Comparison of ENCODE assay signal across 1 cellular context in the genomic region with DNA sequence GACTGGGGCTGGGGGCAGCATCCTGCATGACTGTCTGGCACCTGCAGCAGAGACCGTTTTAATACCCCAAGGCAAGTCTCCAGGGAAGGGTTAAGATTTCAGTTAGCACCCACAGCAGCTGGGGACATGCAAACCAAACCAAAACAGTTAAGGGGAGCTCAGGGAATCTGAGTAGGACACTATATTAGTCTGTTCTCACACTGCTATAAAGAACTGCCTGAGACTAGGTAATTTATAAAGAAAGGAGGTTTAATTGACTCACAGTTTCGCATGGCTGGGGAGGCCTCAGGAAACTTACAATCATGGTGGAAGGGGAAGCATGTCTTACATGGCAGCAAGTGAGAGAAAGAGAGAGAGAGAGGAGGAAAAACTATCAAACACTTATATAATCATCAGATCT.
TF ChIP-seq lines count a peak whose summit lies in the region.

No MANE protein-coding gene starts in this region.

TF ChIP-seq in K562, 482 proteins besides CTCF, POLR2A, EP300 and RAD21:
- TF ChIP-seq ZNF766 (CRISPR knock-in tag; conservative IDR thresholded peaks at IDR 0.05) (peak; percentile 81), ZZZ3 (IDR thresholded peaks at IDR 0.05) (no peak)
